Comparison of ENCODE assay signal across 8 cellular contexts in the genomic region with DNA sequence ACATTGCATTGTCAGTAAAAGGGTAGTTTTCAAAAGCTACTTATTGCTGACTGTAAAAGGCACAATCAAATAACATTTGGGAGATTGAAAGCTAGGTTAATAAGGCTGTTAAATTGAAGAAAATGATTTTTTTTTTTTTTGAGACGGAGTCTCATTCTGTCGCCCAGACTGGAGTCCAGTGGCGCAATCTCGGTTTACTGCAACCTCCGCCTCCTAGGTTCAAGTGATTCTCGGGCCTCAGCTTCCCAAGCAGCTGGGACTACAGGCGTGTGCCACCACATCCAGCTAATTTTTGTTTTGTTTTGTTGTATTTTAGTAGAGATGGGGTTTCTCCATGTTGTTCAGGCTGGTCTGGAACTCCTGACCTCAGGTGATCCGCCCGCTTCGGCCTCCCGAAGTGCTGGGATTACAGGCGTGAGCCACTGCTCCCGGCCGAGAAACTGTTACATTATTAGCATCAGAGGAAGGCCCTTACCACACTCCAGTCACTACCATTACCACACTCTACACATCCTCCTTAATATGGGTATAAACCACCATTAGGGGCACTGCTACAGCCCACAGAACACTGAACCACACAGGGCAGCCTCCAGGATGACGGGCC. TPM values are rescaled to one million over a fixed set of nuclear protein-coding genes. Genes with fewer than 3 reads are reported as not detected.
A peak's percentile ranks its signal among the peaks of the same experiment; 100 is the strongest.
DNase-seq lines count a peak whose midpoint lies in the region; ATAC-seq, FAIRE-seq and TF ChIP-seq lines count a peak whose summit lies in the region.

No MANE protein-coding gene starts in this region.

- intact Hi-C loops in left ventricle myocardium inferior (cut with micrococcal nuclease), result no loop called here

- H3K27ac ChIP-seq in ACC112 (ENCODE audit: low read depth, low read length) (no peak overlapping the region), left ventricle myocardium inferior (replicated peaks) (peak overlapping the region; percentile 95), skin epidermis (peak overlapping the region in 16 of 21 experiments; percentile 88 to 98 (median 95))

- peak overlapping the region; percentile 89 for H3K4me3 ChIP-seq in ACC112 (ENCODE audit: low read depth, low read length)
- peak overlapping the region; percentile 97 for H3K4me3 ChIP-seq in left ventricle myocardium inferior
- peak overlapping the region; percentile 74 to 98 (median 90) for H3K4me3 ChIP-seq in skin epidermis

- H3K4me1 Mint-ChIP-seq in activated CD4-positive, alpha-beta memory T cell treated with anti-CD3 and anti-CD28 coated beads, Interleukin-2, amount 10 ng/mL, durations not matched to agents 7 days and 5 days, result peaks cover 41% of the 10 kb centered on the region

- CTCF ChIA-PET in activated CD4-positive, alpha-beta memory T cell treated with anti-CD3 and anti-CD28 coated beads, Interleukin-2, amount 10 ng/mL, durations not matched to agents 7 days and 5 days (lab: Charles Lee), result interaction anchor here (0.6 to 2.2 kb wide), 7 partner anchors 16 to 314 kb away, joined by 3 to 9 read pairs (median 4); partner anchors contain the start of genes ANKIB1, GATAD1, KRIT1 and LRRD1

- H3K27ac Mint-ChIP-seq in activated CD4-positive, alpha-beta memory T cell treated with anti-CD3 and anti-CD28 coated beads, Interleukin-2, amount 10 ng/mL, durations not matched to agents 7 days and 5 days, result peak overlapping the region; percentile 95

- DNase-seq in activated CD4-positive, alpha-beta memory T cell treated with anti-CD3 and anti-CD28 coated beads, Interleukin-2, amount 10 ng/mL, durations not matched to agents 7 days and 5 days, result no peak
- DNase-seq in left ventricle myocardium inferior (no peak), RCC 7860 (ENCODE audit: low spot score) (no peak), OCI-M1 (lab: John Stamatoyannopoulos, UW) (no peak)

- H3K4me1 ChIP-seq in ACC112 (ENCODE audit: control insufficient read depth, insufficient read depth, low read length, unreplicated experiment) (peaks cover 5% of the 10 kb centered on the region), left ventricle myocardium inferior (peaks cover 30% of the 10 kb centered on the region)

- H3K4me3 Mint-ChIP-seq in activated CD4-positive, alpha-beta memory T cell treated with anti-CD3 and anti-CD28 coated beads, Interleukin-2, amount 10 ng/mL, durations not matched to agents 7 days and 5 days, result peak overlapping the region; percentile 90

- no peaks in the 10 kb centered on the region for H3K27me3 Mint-ChIP-seq in activated CD4-positive, alpha-beta memory T cell treated with anti-CD3 and anti-CD28 coated beads, Interleukin-2, amount 10 ng/mL, durations not matched to agents 7 days and 5 days

- H3K79me2 ChIP-seq in ACC112 (ENCODE audit: control insufficient read depth, insufficient read depth, low read length, unreplicated experiment), result peaks cover 44% of the 10 kb centered on the region

- TF ChIP-seq CTCF in left ventricle myocardium inferior (IDR thresholded peaks at IDR 0.05; ENCODE audit: borderline replicate concordance), result no peak

- ATAC-seq in GM19043 (IDR thresholded peaks at IDR 0.05; ENCODE audit: low read depth, unreplicated experiment) (peak; percentile 12), HG03460 (IDR thresholded peaks at IDR 0.05; ENCODE audit: unreplicated experiment) (peak; percentile 18)

- no peaks in the 10 kb centered on the region for H3K9me3 Mint-ChIP-seq in activated CD4-positive, alpha-beta memory T cell treated with anti-CD3 and anti-CD28 coated beads, Interleukin-2, amount 10 ng/mL, durations not matched to agents 7 days and 5 days

- H2AFZ ChIP-seq in ACC112 (ENCODE audit: low read length, unreplicated experiment), result peak overlapping the region; percentile 89

- H3K9me3 ChIP-seq in left ventricle myocardium inferior (replicated peaks), result no peaks in the 10 kb centered on the region

- FAIRE-seq in RCC 7860 (lab: Jason Lieb, UNC), result no peak

- H3K27me3 ChIP-seq in ACC112 (ENCODE audit: insufficient read depth, low read length), result no peaks in the 10 kb centered on the region
- no peaks in the 10 kb centered on the region for H3K27me3 ChIP-seq in left ventricle myocardium inferior (ENCODE audit: low read depth)

- H3K36me3 ChIP-seq in ACC112 (ENCODE audit: insufficient read depth, low read length) (0 out of 2 replicates have a peak, but pooled peaks cover 5% of the 10 kb centered on the region), left ventricle myocardium inferior (peaks cover 14% of the 10 kb centered on the region)

- POLR2A ChIA-PET in activated CD4-positive, alpha-beta memory T cell treated with anti-CD3 and anti-CD28 coated beads, Interleukin-2, amount 10 ng/mL, durations not matched to agents 7 days and 5 days (lab: Charles Lee), result interaction anchor here (1.2 to 4.4 kb wide), 4 partner anchors 113 to 396 kb away, joined by 3 to 36 read pairs (median 24); partner anchors contain the start of genes AKAP9, ANKIB1, GATAD1 and KRIT1

- H3K36me3 Mint-ChIP-seq in activated CD4-positive, alpha-beta memory T cell treated with anti-CD3 and anti-CD28 coated beads, Interleukin-2, amount 10 ng/mL, durations not matched to agents 7 days and 5 days (ENCODE audit: low read depth), result peaks cover 46% of the 10 kb centered on the region

RNA-seq across cellular contexts. Expression of gene CYP51A1, which starts 1.0 kb away (rescaled TPM):
- total RNA-seq in activated CD4-positive, alpha-beta memory T cell treated with anti-CD3 and anti-CD28 coated beads, Interleukin-2, amount 10 ng/mL, durations not matched to agents 7 days and 5 days, result 10 to 100 TPM; 94.3 to 97.9 TPM
- total RNA-seq in left ventricle myocardium inferior, result 15.8 TPM

RNA-seq across cellular contexts. Expression of gene LRRD1, which starts 45.7 kb away (rescaled TPM):
- total RNA-seq in activated CD4-positive, alpha-beta memory T cell treated with anti-CD3 and anti-CD28 coated beads, Interleukin-2, amount 10 ng/mL, durations not matched to agents 7 days and 5 days, result not detected
- not detected for total RNA-seq in left ventricle myocardium inferior
